1 cellular context compared by ENCODE assay signal in the genomic region with DNA sequence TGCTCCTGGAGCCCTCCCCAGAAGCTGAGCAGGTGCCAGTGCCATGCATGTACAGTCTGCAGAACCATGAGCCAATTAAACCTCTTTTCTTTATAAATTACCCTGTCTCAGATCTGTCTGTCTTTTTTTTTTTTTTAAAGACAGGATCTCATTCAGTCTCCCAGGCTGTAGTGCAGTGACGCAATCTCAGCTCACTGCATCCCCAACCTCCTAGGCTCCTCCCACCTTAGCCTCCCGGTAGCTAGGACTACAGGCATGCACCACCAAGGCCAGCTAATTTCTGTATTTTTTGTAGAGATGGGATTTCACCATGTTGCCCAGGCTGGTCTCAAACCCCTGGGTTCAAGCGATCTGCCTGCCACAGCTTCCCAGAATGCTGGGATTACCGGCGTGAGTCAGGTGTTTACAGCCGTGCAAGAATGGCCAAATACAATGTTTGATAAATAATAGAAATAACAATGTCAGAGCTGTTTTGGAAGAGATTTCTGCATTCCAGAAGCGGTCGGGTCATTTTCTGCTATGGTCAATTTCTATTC.
TF ChIP-seq lines count a peak whose summit lies in the region.

No MANE protein-coding gene starts in this region.

TF ChIP-seq in WTC11, 78 proteins besides CTCF, POLR2A, EP300 and RAD21:
- TF ChIP-seq, protein P1, sequence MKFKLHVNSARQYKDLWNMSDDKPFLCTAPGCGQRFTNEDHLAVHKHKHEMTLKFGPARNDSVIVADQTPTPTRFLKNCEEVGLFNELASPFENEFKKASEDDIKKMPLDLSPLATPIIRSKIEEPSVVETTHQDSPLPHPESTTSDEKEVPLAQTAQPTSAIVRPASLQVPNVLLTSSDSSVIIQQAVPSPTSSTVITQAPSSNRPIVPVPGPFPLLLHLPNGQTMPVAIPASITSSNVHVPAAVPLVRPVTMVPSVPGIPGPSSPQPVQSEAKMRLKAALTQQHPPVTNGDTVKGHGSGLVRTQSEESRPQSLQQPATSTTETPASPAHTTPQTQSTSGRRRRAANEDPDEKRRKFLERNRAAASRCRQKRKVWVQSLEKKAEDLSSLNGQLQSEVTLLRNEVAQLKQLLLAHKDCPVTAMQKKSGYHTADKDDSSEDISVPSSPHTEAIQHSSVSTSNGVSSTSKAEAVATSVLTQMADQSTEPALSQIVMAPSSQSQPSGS (CRISPR knock-in tag; IDR thresholded peaks at IDR 0.05; ENCODE audit: borderline replicate concordance, low read depth) = no peak
TF ChIP-seq in WTC11: peak in this region for 0.
